In the genomic region with DNA sequence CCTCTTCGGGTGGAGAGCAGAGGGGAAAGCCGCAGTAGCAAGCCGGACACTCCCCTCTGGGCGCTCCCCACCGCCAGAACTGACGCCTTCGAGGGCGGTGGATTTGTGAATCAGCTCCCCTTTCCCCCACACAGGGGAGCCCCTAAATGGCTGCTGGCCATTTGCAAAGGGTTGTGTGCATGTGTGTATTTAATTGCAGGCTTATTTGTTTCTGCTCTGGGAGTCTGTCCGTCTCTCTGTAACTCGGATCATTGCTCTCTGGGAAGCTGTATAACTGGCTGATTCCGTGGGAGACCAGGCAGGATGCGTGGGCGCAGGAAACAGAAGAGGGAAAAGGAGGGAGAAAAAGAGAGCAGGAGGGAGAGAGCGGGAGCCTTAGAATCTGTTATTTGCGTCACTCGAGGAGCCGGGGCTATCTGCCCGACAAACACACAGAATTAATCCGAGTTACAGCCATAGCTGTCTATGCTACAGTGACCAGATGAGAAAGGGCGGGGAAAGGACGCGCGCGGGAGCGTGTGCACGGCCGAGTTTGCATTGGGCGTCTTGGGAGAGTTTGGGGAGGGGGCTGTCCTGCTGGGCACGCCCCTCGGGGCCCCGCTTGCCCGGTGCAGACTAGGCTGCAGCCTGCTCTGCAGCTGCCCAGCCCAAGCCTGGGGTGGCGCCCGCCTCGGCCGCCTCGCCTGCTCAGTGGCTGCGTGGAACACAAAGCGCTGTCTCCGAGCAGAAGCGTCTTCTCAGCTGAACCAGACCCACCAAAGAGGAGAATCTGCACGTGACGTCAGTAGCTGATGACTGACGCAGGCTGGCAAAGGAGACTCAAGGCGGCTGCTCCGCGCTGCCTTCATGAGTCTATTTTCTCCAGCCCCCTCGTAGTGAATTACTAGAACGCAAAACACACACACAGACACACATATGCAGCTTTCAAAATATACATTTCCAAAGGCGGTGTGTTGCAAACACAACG, we compare ENCODE assay signal across 9 cellular contexts.
DNase-seq lines count a peak whose midpoint lies in the region; ATAC-seq, FAIRE-seq and TF ChIP-seq lines count a peak whose summit lies in the region.
"Had no signal": no experiment of that assay in that cellular context is flagged by ENCODE, and none has a peak within 500 bp of the region (broad histone marks: within the 10 kb centered on the region; RNA-seq: fewer than 3 reads in every experiment).

No MANE protein-coding gene starts in this region.

- H3K4me2 ChIP-seq in GM12878 (ENCODE audit: control insufficient read depth, insufficient read depth), result no peak overlapping the region

- no peaks in the 10 kb centered on the region for H4K20me1 ChIP-seq in GM12878 (ENCODE audit: control insufficient read depth, insufficient read depth)

- peak overlapping the region; percentile 15; the same call in 1 of the 2 replicates for H3K4me3 ChIP-seq in MG63
- no peak overlapping the region for H3K4me3 ChIP-seq in GM12878
- H3K4me3 ChIP-seq in kidney epithelial cell (ENCODE audit: low read depth, low read length), result peak overlapping the region; percentile 11

- RAD21 ChIA-PET in GM12878 (lab: Charles Lee; ENCODE audit: unreplicated experiment), result interaction anchor here (3.0 kb wide), 1 partner anchor 276 kb away, joined by 15 read pairs; no protein-coding TSS in a partner anchor

- ATAC-seq in GM12878, result no peak; the same call in 2 of the 3 replicates
- no peak for ATAC-seq in HG03571 (IDR thresholded peaks at IDR 0.05; ENCODE audit: unreplicated experiment)
- no peak for ATAC-seq in GM19395 (IDR thresholded peaks at IDR 0.05; ENCODE audit: unreplicated experiment)

- H3K36me3 ChIP-seq in MG63 (no peaks in the 10 kb centered on the region), GM12878 (ENCODE audit: control insufficient read depth in 2 of 2, insufficient read depth in 2 of 2, low read length in 1 of 2) (no peaks in the 10 kb centered on the region), kidney epithelial cell (ENCODE audit: control insufficient read depth, insufficient read depth, low read length) (no peaks in the 10 kb centered on the region)

- WGBS in GM12878 (ENCODE audit: insufficient coverage, insufficient replicate concordance, low lambda C conversion rate, missing lambda C conversion rate), result 17% methylated on average over 49 of the region's 51 CpGs

- intact Hi-C loops in GM12878 (cut with micrococcal nuclease; ENCODE audit: unreplicated experiment), result loop anchor here (5.0 to 10.0 kb wide), 2 partner anchors 277 to 370 kb away; partner anchors contain the start of gene C11orf96

- no peak for TF ChIP-seq EP300 in GM12878 (IDR thresholded peaks at IDR 0.05; ENCODE audit: borderline replicate concordance in 1 of 2, control insufficient read depth in 1 of 2, low read depth in 2 of 2, low read length in 2 of 2)

- in situ Hi-C loops in GM12878 (cut with MboI), result no loop called here

- CTCF ChIA-PET in GM12878 (lab: Yijun Ruan, JAX), result interaction anchor here (1.0 to 1.8 kb wide), 2 partner anchors 277 to 294 kb away, joined by 3 to 4 read pairs; no protein-coding TSS in a partner anchor

- no peak overlapping the region for H2AFZ ChIP-seq in GM12878 (ENCODE audit: control insufficient read depth, low read depth, low read length)

- no peak for TF ChIP-seq RAD21 in GM12878 (IDR thresholded peaks at IDR 0.05; ENCODE audit: insufficient read depth, low read depth, low read length)

- POLR2A ChIA-PET in GM12878 (lab: Charles Lee), result no interaction called here

- no peaks in the 10 kb centered on the region for H3K4me1 ChIP-seq in GM12878 (ENCODE audit: control insufficient read depth, insufficient read depth, low read length)

- H3K27me3 ChIP-seq in MG63 (peaks cover 86% of the 10 kb centered on the region), GM12878 (replicated peaks in 1 of 2; ENCODE audit: control insufficient read depth in 2 of 2, insufficient read depth in 2 of 2, low read length in 1 of 2) (peaks cover 21 to 33% of the 10 kb centered on the region in 2 experiments), kidney epithelial cell (ENCODE audit: control insufficient read depth, insufficient read depth, low read length) (peaks cover 81% of the 10 kb centered on the region)

- FAIRE-seq in GM12878 (lab: Jason Lieb, UNC), result no peak
- FAIRE-seq: endometrium had no signal

- no peak for TF ChIP-seq POLR2A in GM12878 (IDR thresholded peaks at IDR 0.05; ENCODE audit: low read depth, low read length)

- TF ChIP-seq CTCF in GM12878 (IDR thresholded peaks at IDR 0.05 in 2 of 3, conservative IDR thresholded peaks at IDR 0.05 in 1 of 3; ENCODE audit: control insufficient read depth in 2 of 3, extremely low read depth in 1 of 3, insufficient read depth in 1 of 3, low read depth in 3 of 3, low read length in 3 of 3) (no peak), kidney epithelial cell (IDR thresholded peaks at IDR 0.05; ENCODE audit: insufficient read depth, low read length, poor library complexity, severe bottlenecking) (no peak)

- no TSS peak for BruUV-seq in GM12878 (replicated peaks; lab: Mats Ljungman, UMichigan)

- H3K9ac ChIP-seq in GM12878 (ENCODE audit: control insufficient read depth, insufficient read depth, low read length), result no peak overlapping the region

- SMC1A ChIA-PET in GM12878 (lab: Charles Lee; ENCODE audit: uncharacterized antibody, unreplicated experiment), result interaction anchor here (1.5 kb wide), 1 partner anchor 276 kb away, joined by 9 read pairs; no protein-coding TSS in a partner anchor

- H3K27ac ChIP-seq in GM12878 (ENCODE audit: control insufficient read depth, insufficient read depth), result no peak overlapping the region

- no peaks in the 10 kb centered on the region for H3K79me2 ChIP-seq in GM12878 (ENCODE audit: control insufficient read depth, insufficient read depth, low read length)

- peak; percentile 20 for DNase-seq in COR-L47 (lab: John Stamatoyannopoulos, UW)
- DNase-seq in MG63, result peak; percentile 54
- DNase-seq in GM12878 (ENCODE audit: low read depth, low spot score), result no peak
- no peak for DNase-seq in kidney epithelial cell (ENCODE audit: low read depth)
- DNase-seq in superior temporal gyrus (ENCODE audit: extremely low spot score), result peak; percentile 58
- no peak for DNase-seq in HK-2 (ENCODE audit: unreplicated experiment)

- H3K9me3 ChIP-seq in MG63, result no peaks in the 10 kb centered on the region
- no peaks in the 10 kb centered on the region for H3K9me3 ChIP-seq in GM12878 (replicated peaks; ENCODE audit: control insufficient read depth, insufficient read depth, low read length)

TF ChIP-seq in GM12878, 131 proteins besides CTCF, POLR2A, EP300 and RAD21:
- TF ChIP-seq HDAC2 (IDR thresholded peaks at IDR 0.05) (no peak), SUZ12 (IDR thresholded peaks at IDR 0.05; ENCODE audit: unreplicated experiment) (peak; percentile 70)
TF ChIP-seq in GM12878: peak in this region for 1.

Comparison
In these comparisons a context has a peak if more than half of its experiments do, and no peak if none do; other contexts are left out.
1. DNase-seq: peak in COR-L47 (single experiment), MG63 (single experiment) and superior temporal gyrus (single experiment); none in GM12878 (single experiment), kidney epithelial cell (single experiment) and HK-2 (single experiment).